23 cellular contexts compared by ENCODE assay signal in genomic region chr3:156601497-156601896, GRCh38.
"Had no signal": no experiment of that assay in that cellular context is flagged by ENCODE, and none has a peak within 500 bp of the region (broad histone marks: within the 10 kb centered on the region; RNA-seq: fewer than 3 reads in every experiment).

No MANE protein-coding gene starts in this region.

- H3K27ac ChIP-seq: coronary artery, hepatocyte, neutrophil, psoas muscle, stomach, thoracic aorta, transverse colon had no signal

- H3K36me3 ChIP-seq: neutrophil, stomach, thoracic aorta, transverse colon had no signal

- ATAC-seq: left cardiac atrium, left ventricle myocardium superior, psoas muscle, sciatic nerve had no signal

- H3K9me3 ChIP-seq: neutrophil, psoas muscle, stomach, thoracic aorta, transverse colon had no signal

- H3K27me3 ChIP-seq: hepatocyte, neutrophil, stomach, transverse colon had no signal

- H3K4me3 ChIP-seq: coronary artery, hepatocyte, lung, psoas muscle, stomach, thoracic aorta, transverse colon had no signal

- DNase-seq: effector CD4-positive, alpha-beta T cell; endodermal cell; foreskin melanocyte; head of caudate nucleus; kidney; left cardiac atrium; left ventricle myocardium superior; mesendoderm; naive thymus-derived CD4-positive, alpha-beta T cell; nephron progenitor cell; psoas muscle; stimulated activated CD4-positive, alpha-beta T cell treated with anti-CD3 and anti-CD28 coated beads, Interleukin-2, amount 100 ng/mL, for 24 hours; stimulated activated CD4-positive, alpha-beta T cell treated with anti-CD3 and anti-CD28 coated beads, Interleukin-4, amount 100 ng/mL, for 4 hours; stimulated activated naive CD4-positive, alpha-beta T cell; stomach; substantia nigra; transverse colon had no signal
